Comparison of ENCODE assay signal across 21 cellular contexts in genomic region chr2:7749895-7750559, GRCh38.
"Had no signal": no experiment of that assay in that cellular context is flagged by ENCODE, and none has a peak within 500 bp of the region (broad histone marks: within the 10 kb centered on the region; RNA-seq: fewer than 3 reads in every experiment).

No MANE protein-coding gene starts in this region.

- H3K27me3 Mint-ChIP-seq: naive thymus-derived CD8-positive, alpha-beta T cell; stimulated activated naive CD8-positive, alpha-beta T cell treated with anti-CD3 and anti-CD28 coated beads, Interleukin-15, Interleukin-2, amounts not matched to agents 100 ng/mL and 50 ng/mL, for 24 hours had no signal

- H3K27ac ChIP-seq: colonic mucosa, heart right ventricle, neutrophil, psoas muscle, spleen, testis, tibial nerve, upper lobe of right lung, vagina had no signal

- H3K4me1 Mint-ChIP-seq: stimulated activated memory B cell treated with anti-CD40 and anti-IgM and Interleukin-4, amounts not matched to agents 10 μg/mL and 1 μg/mL and 100 μg/mL, for 72 hours had no signal

- H3K9me3 ChIP-seq: colonic mucosa, testis, vagina had no signal

- H3K36me3 ChIP-seq: colonic mucosa, heart right ventricle, neutrophil, spleen, tibial nerve, upper lobe of right lung, vagina had no signal

- H3K4me3 Mint-ChIP-seq: stimulated activated memory B cell treated with anti-CD40 and anti-IgM and Interleukin-4, amounts not matched to agents 10 μg/mL and 1 μg/mL and 100 μg/mL, for 72 hours had no signal

- DNase-seq: colonic mucosa; dermis blood vessel endothelial cell; foreskin melanocyte; heart right ventricle; immature natural killer cell; left colon; mucosa of descending colon; naive thymus-derived CD8-positive, alpha-beta T cell; psoas muscle; spleen; stimulated activated CD4-positive, alpha-beta T cell treated with anti-CD3 and anti-CD28 coated beads, Interleukin-15, amount 100 ng/mL, for 24 hours; stimulated activated CD4-positive, alpha-beta T cell treated with anti-CD3 and anti-CD28 coated beads, Interleukin-1b, Interleukin-23, amount 100 ng/mL, for 48 hours; stimulated activated CD4-positive, alpha-beta T cell treated with anti-CD3 and anti-CD28 coated beads, Interleukin-4, amount 100 ng/mL, for 24 hours; testis; upper lobe of right lung had no signal

- H3K36me3 Mint-ChIP-seq: stimulated activated memory B cell treated with anti-CD40 and anti-IgM and Interleukin-4, amounts not matched to agents 10 μg/mL and 1 μg/mL and 100 μg/mL, for 72 hours had no signal

- H3K27me3 ChIP-seq: colonic mucosa, neutrophil, spleen, testis, tibial nerve, upper lobe of right lung, vagina had no signal

- H3K27ac Mint-ChIP-seq: stimulated activated memory B cell treated with anti-CD40 and anti-IgM and Interleukin-4, amounts not matched to agents 10 μg/mL and 1 μg/mL and 100 μg/mL, for 72 hours; stimulated activated naive CD8-positive, alpha-beta T cell treated with anti-CD3 and anti-CD28 coated beads, Interleukin-15, Interleukin-2, amounts not matched to agents 100 ng/mL and 50 ng/mL, for 24 hours had no signal

- H3K4me1 ChIP-seq: colonic mucosa, heart right ventricle, psoas muscle, spleen, testis, tibial nerve, upper lobe of right lung, vagina had no signal

- ATAC-seq: heart right ventricle; left colon; mucosa of descending colon; psoas muscle; sciatic nerve; stimulated activated memory B cell treated with anti-CD40 and anti-IgM and Interleukin-4, amounts not matched to agents 10 μg/mL and 1 μg/mL and 100 μg/mL, for 72 hours; upper lobe of right lung had no signal

- H3K4me3 ChIP-seq: colonic mucosa, heart right ventricle, mucosa of descending colon, psoas muscle, spleen, testis, tibial nerve, upper lobe of right lung, vagina had no signal
